14 cellular contexts compared by ENCODE assay signal in the genomic region with DNA sequence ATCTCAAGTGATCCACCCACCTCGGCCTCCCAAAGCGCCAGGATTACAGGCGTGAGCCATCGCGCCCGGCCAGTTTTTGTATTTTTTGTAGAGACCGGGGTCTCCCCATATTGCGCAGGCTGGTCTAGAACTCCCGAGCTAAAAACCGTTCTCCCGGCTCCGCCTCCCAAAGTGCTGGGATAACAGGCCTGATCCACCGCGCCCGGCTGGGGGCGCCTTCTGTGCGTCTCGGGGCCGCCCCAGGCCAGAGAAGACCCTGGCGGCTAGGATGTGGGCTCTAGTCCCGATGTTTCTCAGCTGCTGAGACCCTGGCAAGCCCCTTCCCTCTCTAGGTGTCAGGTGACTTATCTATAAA. TPM values are rescaled to one million over a fixed set of nuclear protein-coding genes. Genes with fewer than 3 reads are reported as not detected.
DNase-seq lines count a peak whose midpoint lies in the region; ATAC-seq, FAIRE-seq and TF ChIP-seq lines count a peak whose summit lies in the region.
"Had no signal": no experiment of that assay in that cellular context is flagged by ENCODE, and none has a peak within 500 bp of the region (broad histone marks: within the 10 kb centered on the region; RNA-seq: fewer than 3 reads in every experiment).

No MANE protein-coding gene starts in this region.

- H3K36me3 ChIP-seq in endothelial cell of umbilical vein (ENCODE audit: control insufficient read depth in 2 of 2, extremely low read depth in 1 of 2, insufficient read depth in 2 of 2, low read length in 2 of 2) (no peaks in the 10 kb centered on the region), neuron (ENCODE audit: insufficient read depth, low read length) (no peaks in the 10 kb centered on the region)
- H3K36me3 ChIP-seq: adrenal gland, Peyer's patch, thyroid gland had no signal

- no peak for ATAC-seq in GM21825 (IDR thresholded peaks at IDR 0.05; ENCODE audit: unreplicated experiment)
- ATAC-seq: left lung had no signal

- peaks cover 29% of the 10 kb centered on the region for H3K4me1 ChIP-seq in endothelial cell of umbilical vein (ENCODE audit: control insufficient read depth, extremely low read depth, insufficient read depth, low read length)
- peaks cover 9% of the 10 kb centered on the region for H3K4me1 ChIP-seq in neuron (ENCODE audit: insufficient read depth, low read length)

- BruUV-seq in endothelial cell of umbilical vein (replicated peaks; lab: Mats Ljungman, UMichigan), result no TSS peak

- intact Hi-C loops in endothelial cell of umbilical vein (cut with micrococcal nuclease), result no loop called here

- H3K9me3 Mint-ChIP-seq in T-helper 2 cell treated with Interferon-gamma antibody and Interleukin-4, amounts not matched to agents 5 μg/mL and 100 μg/mL, for 36 hours, result no peaks in the 10 kb centered on the region

- peak overlapping the region; percentile 32 for H3K4me2 ChIP-seq in endothelial cell of umbilical vein (ENCODE audit: insufficient read depth, low read length)

- H3K9ac ChIP-seq in endothelial cell of umbilical vein (replicated peaks; ENCODE audit: extremely low read depth, insufficient read depth, low read length), result no peak overlapping the region

- H3K79me2 ChIP-seq in endothelial cell of umbilical vein (ENCODE audit: control insufficient read depth, insufficient read depth, low read length), result no peaks in the 10 kb centered on the region

- H3K9me3 ChIP-seq in endothelial cell of umbilical vein (replicated peaks; ENCODE audit: control insufficient read depth, insufficient read depth, low read length) (no peaks in the 10 kb centered on the region), neuron (ENCODE audit: low read length) (no peaks in the 10 kb centered on the region)
- H3K9me3 ChIP-seq: adrenal gland, left lung, Peyer's patch, thyroid gland had no signal

- peaks cover 37% of the 10 kb centered on the region for H3K4me1 Mint-ChIP-seq in T-helper 2 cell treated with Interferon-gamma antibody and Interleukin-4, amounts not matched to agents 5 μg/mL and 100 μg/mL, for 36 hours (ENCODE audit: low read depth)

- FAIRE-seq in endothelial cell of umbilical vein (lab: Jason Lieb, UNC), result peak; percentile 24

- dilution Hi-C loops in endothelial cell of umbilical vein (cut with MboI; ENCODE audit: extremely low pct_ligation_motif_present, low sequenced_read_pairs), result no loop called here

- no peak overlapping the region for H3K27ac Mint-ChIP-seq in T-helper 2 cell treated with Interferon-gamma antibody and Interleukin-4, amounts not matched to agents 5 μg/mL and 100 μg/mL, for 36 hours

- DNase-seq in T-helper 2 cell treated with Interferon-gamma antibody and Interleukin-4, amounts not matched to agents 5 μg/mL and 100 μg/mL, for 36 hours (ENCODE audit: low spot score), result no peak
- DNase-seq in T-helper 2 cell (no peak), NCI-H1930 (lab: John Stamatoyannopoulos, UW) (peak; percentile 44 to 64), endothelial cell of umbilical vein (ENCODE audit: low read depth, low spot score) (no peak), NCI-H1417 treated with DMSO at 0.1 percent for 48 hours (lab: John Stamatoyannopoulos, UW) (no peak), NCI-H510A treated with DMSO at 0.1 percent for 48 hours (lab: John Stamatoyannopoulos, UW) (no peak)
- DNase-seq: erythroblast, NCI-H2029, Peyer's patch, thyroid gland had no signal

- H3K27me3 Mint-ChIP-seq in T-helper 2 cell treated with Interferon-gamma antibody and Interleukin-4, amounts not matched to agents 5 μg/mL and 100 μg/mL, for 36 hours (ENCODE audit: low read depth), result no peaks in the 10 kb centered on the region

- TF ChIP-seq POLR2A in endothelial cell of umbilical vein (IDR thresholded peaks at IDR 0.05; ENCODE audit: low read depth, low read length), result no peak

- H3K9me1 ChIP-seq in endothelial cell of umbilical vein (replicated peaks; ENCODE audit: control insufficient read depth, extremely low read depth, insufficient read depth, low read length), result no peaks in the 10 kb centered on the region

- H4K20me1 ChIP-seq in endothelial cell of umbilical vein (replicated peaks; ENCODE audit: control insufficient read depth, extremely low read depth, insufficient read depth, low read length), result no peaks in the 10 kb centered on the region

- no peak overlapping the region for H3K4me3 ChIP-seq in endothelial cell of umbilical vein (replicated peaks in 1 of 3; ENCODE audit: insufficient read depth in 1 of 3, low read depth in 1 of 3, low read length in 3 of 3)
- H3K4me3 ChIP-seq in neuron (ENCODE audit: low read length), result peak overlapping the region; percentile 27
- H3K4me3 ChIP-seq: adrenal gland, thyroid gland had no signal

- H2AFZ ChIP-seq in endothelial cell of umbilical vein (ENCODE audit: low read depth, low read length) (peak overlapping the region; percentile 62), neuron (ENCODE audit: low read depth, low read length) (no peak overlapping the region)

- CTCF ChIA-PET in endothelial cell of umbilical vein (lab: Charles Lee), result interaction anchor here (0.6 to 2.0 kb wide), 9 partner anchors 11 to 174 kb away, joined by 3 to 14 read pairs (median 3); a partner anchor contains a TSS

- peak in 1 of 2 donors; percentile 46 for TF ChIP-seq CTCF in endothelial cell of umbilical vein (IDR thresholded peaks at IDR 0.05; ENCODE audit: extremely low read depth in 1 of 2, insufficient read depth in 1 of 2, low read depth in 1 of 2, low read length in 2 of 2)

- no peaks in the 10 kb centered on the region for H3K27me3 ChIP-seq in endothelial cell of umbilical vein (ENCODE audit: control insufficient read depth in 2 of 2, insufficient read depth in 2 of 2, low read length in 2 of 2)
- peaks cover 41% of the 10 kb centered on the region for H3K27me3 ChIP-seq in neuron (ENCODE audit: insufficient read depth, low read length)

- POLR2A ChIA-PET in endothelial cell of umbilical vein (lab: Charles Lee), result no interaction called here

- H3K4me3 Mint-ChIP-seq in T-helper 2 cell treated with Interferon-gamma antibody and Interleukin-4, amounts not matched to agents 5 μg/mL and 100 μg/mL, for 36 hours, result peak overlapping the region; percentile 96

- H3K27ac ChIP-seq in endothelial cell of umbilical vein (ENCODE audit: insufficient read depth, low read depth, low read length), result no peak overlapping the region
- H3K27ac ChIP-seq: adrenal gland, thyroid gland had no signal

- peaks cover 45% of the 10 kb centered on the region for H3K36me3 Mint-ChIP-seq in T-helper 2 cell treated with Interferon-gamma antibody and Interleukin-4, amounts not matched to agents 5 μg/mL and 100 μg/mL, for 36 hours (ENCODE audit: low read depth)

TF ChIP-seq in endothelial cell of umbilical vein, 7 proteins besides CTCF, POLR2A, EP300 and RAD21 (continues in another document):
- no peak for TF ChIP-seq FOS (IDR thresholded peaks at IDR 0.05; ENCODE audit: borderline replicate concordance, insufficient read depth, low read length)
- no peak for TF ChIP-seq JUN (IDR thresholded peaks at IDR 0.05; ENCODE audit: borderline replicate concordance, insufficient read depth, insufficient read length, low read depth)

RNA-seq across cellular contexts. Expression of a gene that starts 3.6 kb away (rescaled TPM):
- total RNA-seq in endothelial cell of umbilical vein, result 10.4 and 12.5 TPM in 2 replicates
- polyA plus RNA-seq in endothelial cell of umbilical vein, result 6.9 and 7.5 TPM in 2 replicates
- 4.0 and 4.3 TPM in 2 replicates for polyA plus RNA-seq in endothelial cell of umbilical vein (2011; cell fraction: cytosol; rRNA removed)
- polyA plus RNA-seq in endothelial cell of umbilical vein (2011; cell fraction: nucleus; rRNA removed), result 7.1 and 9.4 TPM in 2 replicates
- 8.3 TPM in 2 replicates for polyA plus RNA-seq in endothelial cell of umbilical vein (2012)
- 3.2 and 4.9 TPM in 2 replicates for polyA minus RNA-seq in endothelial cell of umbilical vein
- 22.9 TPM for polyA minus RNA-seq in endothelial cell of umbilical vein (2011; cell fraction: cytosol; rRNA and poly(A)+ RNA removed)
- 1.6 and 4.6 TPM in 2 replicates for polyA minus RNA-seq in endothelial cell of umbilical vein (2011; cell fraction: nucleus; rRNA and poly(A)+ RNA removed)

RNA-seq across cellular contexts. Expression of a gene that starts 24.6 kb away (rescaled TPM):
- total RNA-seq in endothelial cell of umbilical vein, result 252 and 272 TPM in 2 replicates
- polyA plus RNA-seq in endothelial cell of umbilical vein, result 344 and 394 TPM in 2 replicates
- 254 and 274 TPM in 2 replicates for polyA plus RNA-seq in endothelial cell of umbilical vein (2011; cell fraction: cytosol; rRNA removed)
- polyA plus RNA-seq in endothelial cell of umbilical vein (2011; cell fraction: nucleus; rRNA removed), result 109 and 111 TPM in 2 replicates
- polyA plus RNA-seq in endothelial cell of umbilical vein (2012), result 277 and 310 TPM in 2 replicates
- polyA minus RNA-seq in endothelial cell of umbilical vein, result 122 and 222 TPM in 2 replicates
- 139 TPM for polyA minus RNA-seq in endothelial cell of umbilical vein (2011; cell fraction: cytosol; rRNA and poly(A)+ RNA removed)
- 26.3 and 52.1 TPM in 2 replicates for polyA minus RNA-seq in endothelial cell of umbilical vein (2011; cell fraction: nucleus; rRNA and poly(A)+ RNA removed)

RNA-seq across cellular contexts. Expression of a gene that starts 30.6 kb away (rescaled TPM):
- 9.8 and 11.0 TPM in 2 replicates for total RNA-seq in endothelial cell of umbilical vein
- polyA plus RNA-seq in endothelial cell of umbilical vein, result 4.9 and 5.7 TPM in 2 replicates
- 1.7 and 2.9 TPM in 2 replicates for polyA plus RNA-seq in endothelial cell of umbilical vein (2011; cell fraction: cytosol; rRNA removed)
- polyA plus RNA-seq in endothelial cell of umbilical vein (2011; cell fraction: nucleus; rRNA removed), result 25.2 and 29.3 TPM in 2 replicates
- polyA plus RNA-seq in endothelial cell of umbilical vein (2012), result 5.0 and 7.1 TPM in 2 replicates
- polyA minus RNA-seq in endothelial cell of umbilical vein, result 4.2 and 7.0 TPM in 2 replicates
- polyA minus RNA-seq in endothelial cell of umbilical vein (2011; cell fraction: cytosol; rRNA and poly(A)+ RNA removed), result 15.1 TPM
- 7.5 and 13.3 TPM in 2 replicates for polyA minus RNA-seq in endothelial cell of umbilical vein (2011; cell fraction: nucleus; rRNA and poly(A)+ RNA removed)

RNA-seq across cellular contexts. Expression of a gene that starts 33.2 kb away (rescaled TPM):
- 445 and 469 TPM in 2 replicates for total RNA-seq in endothelial cell of umbilical vein
- 1,136 and 1,398 TPM in 2 replicates for polyA plus RNA-seq in endothelial cell of umbilical vein
- 825 and 1,039 TPM in 2 replicates for polyA plus RNA-seq in endothelial cell of umbilical vein (2011; cell fraction: cytosol; rRNA removed)
- 456 and 562 TPM in 2 replicates for polyA plus RNA-seq in endothelial cell of umbilical vein (2011; cell fraction: nucleus; rRNA removed)
- polyA plus RNA-seq in endothelial cell of umbilical vein (2012), result 559 and 749 TPM in 2 replicates
- 420 and 486 TPM in 2 replicates for polyA minus RNA-seq in endothelial cell of umbilical vein
- polyA minus RNA-seq in endothelial cell of umbilical vein (2011; cell fraction: cytosol; rRNA and poly(A)+ RNA removed), result 218 TPM
- 51.2 and 82.1 TPM in 2 replicates for polyA minus RNA-seq in endothelial cell of umbilical vein (2011; cell fraction: nucleus; rRNA and poly(A)+ RNA removed)

RNA-seq across cellular contexts. Expression of a gene that starts 44.1 kb away (rescaled TPM):
- total RNA-seq in endothelial cell of umbilical vein, result 280 and 286 TPM in 2 replicates
- 185 and 207 TPM in 2 replicates for polyA plus RNA-seq in endothelial cell of umbilical vein
- 229 and 243 TPM in 2 replicates for polyA plus RNA-seq in endothelial cell of umbilical vein (2011; cell fraction: cytosol; rRNA removed)
- 142 and 181 TPM in 2 replicates for polyA plus RNA-seq in endothelial cell of umbilical vein (2011; cell fraction: nucleus; rRNA removed)
- 136 and 160 TPM in 2 replicates for polyA plus RNA-seq in endothelial cell of umbilical vein (2012)
- polyA minus RNA-seq in endothelial cell of umbilical vein, result 234 and 253 TPM in 2 replicates
- 88.5 TPM for polyA minus RNA-seq in endothelial cell of umbilical vein (2011; cell fraction: cytosol; rRNA and poly(A)+ RNA removed)
- 55.9 and 80.4 TPM in 2 replicates for polyA minus RNA-seq in endothelial cell of umbilical vein (2011; cell fraction: nucleus; rRNA and poly(A)+ RNA removed)

Comparison
In these comparisons a context has a peak if more than half of its experiments do, and no peak if none do; other contexts are left out.
1. DNase-seq: peak in NCI-H1930 (2 of 2); none in T-helper 2 cell treated with Interferon-gamma antibody and Interleukin-4, amounts not matched to agents 5 μg/mL and 100 μg/mL, for 36 hours (single experiment), T-helper 2 cell (0 of 5), endothelial cell of umbilical vein (single experiment), NCI-H1417 treated with DMSO at 0.1 percent for 48 hours (single experiment) and NCI-H510A treated with DMSO at 0.1 percent for 48 hours (single experiment).